Comparison of ENCODE assay signal across 1 cellular context in the genomic region with DNA sequence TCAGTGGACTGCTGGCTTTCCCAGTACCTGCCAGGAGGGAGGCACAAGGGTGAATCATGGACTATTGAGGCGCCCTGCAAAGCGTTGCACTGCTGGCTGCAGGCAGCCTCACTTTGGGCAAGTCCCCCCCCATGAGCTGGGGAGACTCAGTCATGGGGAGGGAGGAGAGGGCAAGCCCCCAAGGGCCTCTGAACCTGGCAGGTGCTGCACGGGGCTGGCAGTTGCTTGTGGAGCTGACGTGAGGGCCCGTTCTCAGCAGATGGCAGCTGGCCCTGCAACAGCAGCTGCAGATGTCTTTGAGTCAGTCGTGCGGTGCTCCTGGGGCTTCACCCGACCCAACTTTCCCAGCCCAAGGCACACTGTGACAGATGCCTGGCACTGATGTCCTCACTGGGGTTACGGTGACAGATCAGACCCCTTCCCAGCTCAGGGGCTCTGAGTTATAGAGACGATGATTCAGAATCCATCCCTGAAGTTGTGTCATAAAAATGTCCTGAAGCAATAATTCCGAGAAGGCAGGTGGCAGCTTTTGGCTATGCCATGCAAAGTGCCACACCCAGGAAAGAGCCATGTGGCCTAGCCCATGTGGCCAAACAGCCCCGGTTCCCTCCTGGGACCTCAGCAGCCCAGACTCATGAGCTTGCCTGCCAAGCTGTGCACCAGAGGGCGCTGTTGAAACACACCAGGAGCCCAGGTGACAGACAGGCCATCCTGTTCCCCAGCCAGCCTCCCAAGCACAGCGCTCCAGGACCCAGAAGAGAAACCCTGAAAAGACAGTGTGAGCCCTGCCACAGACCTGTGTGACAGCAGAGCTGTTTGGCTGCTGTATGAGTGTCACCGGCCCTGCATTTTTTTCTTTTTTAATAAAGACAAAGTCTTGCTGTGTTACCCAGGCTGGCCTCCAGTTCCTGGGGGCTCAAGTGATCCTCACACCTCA.
TF ChIP-seq lines count a peak whose summit lies in the region.

No MANE protein-coding gene starts in this region.

TF ChIP-seq in HepG2, 621 proteins besides CTCF, POLR2A, EP300 and RAD21 (continued from another document):
- TF ChIP-seq, protein P1, sequence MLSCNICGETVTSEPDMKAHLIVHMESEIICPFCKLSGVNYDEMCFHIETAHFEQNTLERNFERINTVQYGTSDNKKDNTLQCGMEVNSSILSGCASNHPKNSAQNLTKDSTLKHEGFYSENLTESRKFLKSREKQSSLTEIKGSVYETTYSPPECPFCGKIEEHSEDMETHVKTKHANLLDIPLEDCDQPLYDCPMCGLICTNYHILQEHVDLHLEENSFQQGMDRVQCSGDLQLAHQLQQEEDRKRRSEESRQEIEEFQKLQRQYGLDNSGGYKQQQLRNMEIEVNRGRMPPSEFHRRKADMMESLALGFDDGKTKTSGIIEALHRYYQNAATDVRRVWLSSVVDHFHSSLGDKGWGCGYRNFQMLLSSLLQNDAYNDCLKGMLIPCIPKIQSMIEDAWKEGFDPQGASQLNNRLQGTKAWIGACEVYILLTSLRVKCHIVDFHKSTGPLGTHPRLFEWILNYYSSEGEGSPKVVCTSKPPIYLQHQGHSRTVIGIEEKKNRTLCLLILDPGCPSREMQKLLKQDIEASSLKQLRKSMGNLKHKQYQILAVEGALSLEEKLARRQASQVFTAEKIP (CRISPR knock-in tag; IDR thresholded peaks at IDR 0.05; ENCODE audit: borderline replicate concordance) = no peak
- TF ChIP-seq MYC (CRISPR knock-in tag; IDR thresholded peaks at IDR 0.05; ENCODE audit: borderline replicate concordance) (peak; percentile 58; the same call in 1 of the 2 replicates), TOPORS (CRISPR knock-in tag; IDR thresholded peaks at IDR 0.05) (no peak), SALL1 (CRISPR knock-in tag; IDR thresholded peaks at IDR 0.05) (peak; percentile 42; the same call in 1 of the 2 replicates), BHLHE40 (IDR thresholded peaks at IDR 0.05; ENCODE audit: low read length) (0 out of 2 replicates have a peak, but pooled peaks have one; percentile 22), KDM2A (CRISPR knock-in tag; IDR thresholded peaks at IDR 0.05; ENCODE audit: borderline replicate concordance, low read depth) (peak; percentile 50; the same call in 1 of the 2 replicates), RBM39 (IDR thresholded peaks at IDR 0.05; ENCODE audit: low read depth, low read length, poor library complexity, severe bottlenecking) (peak; percentile 49), GZF1 (CRISPR knock-in tag; IDR thresholded peaks at IDR 0.05) (no peak), XRCC5 (optimal IDR thresholded peaks at IDR 0.05; ENCODE audit: low read length) (peak; percentile 78), RXRA (CRISPR knock-in tag; IDR thresholded peaks at IDR 0.05) (0 out of 2 replicates have a peak, but pooled peaks have one; percentile 36), STAG1 (CRISPR knock-in tag; IDR thresholded peaks at IDR 0.05) (peak; percentile 96)
- TF ChIP-seq, protein P2, sequence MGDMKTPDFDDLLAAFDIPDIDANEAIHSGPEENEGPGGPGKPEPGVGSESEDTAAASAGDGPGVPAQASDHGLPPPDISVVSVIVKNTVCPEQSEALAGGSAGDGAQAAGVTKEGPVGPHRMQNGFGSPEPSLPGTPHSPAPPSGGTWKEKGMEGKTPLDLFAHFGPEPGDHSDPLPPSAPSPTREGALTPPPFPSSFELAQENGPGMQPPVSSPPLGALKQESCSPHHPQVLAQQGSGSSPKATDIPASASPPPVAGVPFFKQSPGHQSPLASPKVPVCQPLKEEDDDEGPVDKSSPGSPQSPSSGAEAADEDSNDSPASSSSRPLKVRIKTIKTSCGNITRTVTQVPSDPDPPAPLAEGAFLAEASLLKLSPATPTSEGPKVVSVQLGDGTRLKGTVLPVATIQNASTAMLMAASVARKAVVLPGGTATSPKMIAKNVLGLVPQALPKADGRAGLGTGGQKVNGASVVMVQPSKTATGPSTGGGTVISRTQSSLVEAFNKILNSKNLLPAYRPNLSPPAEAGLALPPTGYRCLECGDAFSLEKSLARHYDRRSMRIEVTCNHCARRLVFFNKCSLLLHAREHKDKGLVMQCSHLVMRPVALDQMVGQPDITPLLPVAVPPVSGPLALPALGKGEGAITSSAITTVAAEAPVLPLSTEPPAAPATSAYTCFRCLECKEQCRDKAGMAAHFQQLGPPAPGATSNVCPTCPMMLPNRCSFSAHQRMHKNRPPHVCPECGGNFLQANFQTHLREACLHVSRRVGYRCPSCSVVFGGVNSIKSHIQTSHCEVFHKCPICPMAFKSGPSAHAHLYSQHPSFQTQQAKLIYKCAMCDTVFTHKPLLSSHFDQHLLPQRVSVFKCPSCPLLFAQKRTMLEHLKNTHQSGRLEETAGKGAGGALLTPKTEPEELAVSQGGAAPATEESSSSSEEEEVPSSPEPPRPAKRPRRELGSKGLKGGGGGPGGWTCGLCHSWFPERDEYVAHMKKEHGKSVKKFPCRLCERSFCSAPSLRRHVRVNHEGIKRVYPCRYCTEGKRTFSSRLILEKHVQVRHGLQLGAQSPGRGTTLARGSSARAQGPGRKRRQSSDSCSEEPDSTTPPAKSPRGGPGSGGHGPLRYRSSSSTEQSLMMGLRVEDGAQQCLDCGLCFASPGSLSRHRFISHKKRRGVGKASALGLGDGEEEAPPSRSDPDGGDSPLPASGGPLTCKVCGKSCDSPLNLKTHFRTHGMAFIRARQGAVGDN (CRISPR knock-in tag; IDR thresholded peaks at IDR 0.05) = peak; percentile 58
- TF ChIP-seq, protein P3, sequence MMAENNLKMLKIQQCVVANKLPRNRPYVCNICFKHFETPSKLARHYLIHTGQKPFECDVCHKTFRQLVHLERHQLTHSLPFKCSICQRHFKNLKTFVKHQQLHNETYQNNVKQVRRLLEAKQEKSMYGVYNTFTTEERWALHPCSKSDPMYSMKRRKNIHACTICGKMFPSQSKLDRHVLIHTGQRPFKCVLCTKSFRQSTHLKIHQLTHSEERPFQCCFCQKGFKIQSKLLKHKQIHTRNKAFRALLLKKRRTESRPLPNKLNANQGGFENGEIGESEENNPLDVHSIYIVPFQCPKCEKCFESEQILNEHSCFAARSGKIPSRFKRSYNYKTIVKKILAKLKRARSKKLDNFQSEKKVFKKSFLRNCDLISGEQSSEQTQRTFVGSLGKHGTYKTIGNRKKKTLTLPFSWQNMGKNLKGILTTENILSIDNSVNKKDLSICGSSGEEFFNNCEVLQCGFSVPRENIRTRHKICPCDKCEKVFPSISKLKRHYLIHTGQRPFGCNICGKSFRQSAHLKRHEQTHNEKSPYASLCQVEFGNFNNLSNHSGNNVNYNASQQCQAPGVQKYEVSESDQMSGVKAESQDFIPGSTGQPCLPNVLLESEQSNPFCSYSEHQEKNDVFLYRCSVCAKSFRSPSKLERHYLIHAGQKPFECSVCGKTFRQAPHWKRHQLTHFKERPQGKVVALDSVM (CRISPR knock-in tag; IDR thresholded peaks at IDR 0.05) = peak; percentile 89
- TF ChIP-seq, protein P4, sequence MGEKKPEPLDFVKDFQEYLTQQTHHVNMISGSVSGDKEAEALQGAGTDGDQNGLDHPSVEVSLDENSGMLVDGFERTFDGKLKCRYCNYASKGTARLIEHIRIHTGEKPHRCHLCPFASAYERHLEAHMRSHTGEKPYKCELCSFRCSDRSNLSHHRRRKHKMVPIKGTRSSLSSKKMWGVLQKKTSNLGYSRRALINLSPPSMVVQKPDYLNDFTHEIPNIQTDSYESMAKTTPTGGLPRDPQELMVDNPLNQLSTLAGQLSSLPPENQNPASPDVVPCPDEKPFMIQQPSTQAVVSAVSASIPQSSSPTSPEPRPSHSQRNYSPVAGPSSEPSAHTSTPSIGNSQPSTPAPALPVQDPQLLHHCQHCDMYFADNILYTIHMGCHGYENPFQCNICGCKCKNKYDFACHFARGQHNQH (CRISPR knock-in tag; IDR thresholded peaks at IDR 0.05) = peak; percentile 48; the same call in 1 of the 2 replicates
